Comparison of ENCODE assay signal across 10 cellular contexts in genomic region chr1:100868364-100868995, GRCh38. TPM values are rescaled to one million over a fixed set of nuclear protein-coding genes. Genes with fewer than 3 reads are reported as not detected.
A peak's percentile ranks its signal among the peaks of the same experiment; 100 is the strongest.
DNase-seq lines count a peak whose midpoint lies in the region; ATAC-seq and TF ChIP-seq lines count a peak whose summit lies in the region.
"Had no signal": no experiment of that assay in that cellular context is flagged by ENCODE, and none has a peak within 500 bp of the region (broad histone marks: within the 10 kb centered on the region; RNA-seq: fewer than 3 reads in every experiment).

No MANE protein-coding gene starts in this region.

- H3K4me3 ChIP-seq in HL-60 (replicated peaks; ENCODE audit: insufficient read depth, low read length) (no peak overlapping the region), SU-DHL-6 (ENCODE audit: insufficient read depth, low read length, poor library complexity, severe bottlenecking) (no peak overlapping the region), suprapubic skin (no peak overlapping the region)
- H3K4me3 ChIP-seq: SJCRH30 had no signal

- no peaks in the 10 kb centered on the region for H3K9me3 Mint-ChIP-seq in activated naive CD8-positive, alpha-beta T cell treated with anti-CD3 and anti-CD28 coated beads, Interleukin-2, amount 50 U/mL, for 24 hours
- H3K9me3 Mint-ChIP-seq: naive B cell had no signal

- in situ Hi-C loops in Caki2 (cut with HindIII; ENCODE audit: low pct_unique_long_range_greater_than_20kb, low sequenced_read_pairs) = no loop called here

- H3F3A ChIP-seq in SU-DHL-6 (ENCODE audit: insufficient read depth) = no peaks in the 10 kb centered on the region

- no peaks in the 10 kb centered on the region for H3K79me2 ChIP-seq in SU-DHL-6 (ENCODE audit: insufficient read depth, low read length)

- H3K9me2 ChIP-seq in SU-DHL-6 (replicated peaks; ENCODE audit: insufficient read depth, low read length) = no peaks in the 10 kb centered on the region

- H3K9me3 ChIP-seq in SU-DHL-6 (ENCODE audit: insufficient read depth, low read length) (no peaks in the 10 kb centered on the region), suprapubic skin (no peaks in the 10 kb centered on the region)
- H3K9me3 ChIP-seq: SJCRH30 had no signal

- TF ChIP-seq POLR2A in suprapubic skin (IDR thresholded peaks at IDR 0.05) = no peak

- H3K27me3 ChIP-seq in HL-60 (ENCODE audit: insufficient read depth, poor library complexity, severe bottlenecking) = no peaks in the 10 kb centered on the region
- no peaks in the 10 kb centered on the region for H3K27me3 ChIP-seq in SU-DHL-6 (ENCODE audit: low read length)
- H3K27me3 ChIP-seq in suprapubic skin = no peaks in the 10 kb centered on the region
- H3K27me3 ChIP-seq: SJCRH30 had no signal

- H3K9ac ChIP-seq in SU-DHL-6 (ENCODE audit: low read length) = no peak overlapping the region

- H3K4me1 ChIP-seq in suprapubic skin = peaks cover 5% of the 10 kb centered on the region
- H3K4me1 ChIP-seq: SJCRH30 had no signal

- ATAC-seq in HG03354 (IDR thresholded peaks at IDR 0.05; ENCODE audit: poor library complexity, severe bottlenecking, unreplicated experiment) (no peak), GM18870 (IDR thresholded peaks at IDR 0.05; ENCODE audit: unreplicated experiment) (no peak)
- no peak for ATAC-seq in activated naive CD8-positive, alpha-beta T cell treated with anti-CD3 and anti-CD28 coated beads, Interleukin-2, amount 50 U/mL, for 24 hours

- no peaks in the 10 kb centered on the region for H3K36me3 ChIP-seq in SU-DHL-6 (ENCODE audit: low read length)
- H3K36me3 ChIP-seq in suprapubic skin = no peaks in the 10 kb centered on the region
- H3K36me3 ChIP-seq: SJCRH30 had no signal

- no peaks in the 10 kb centered on the region for H4K20me1 ChIP-seq in SU-DHL-6 (ENCODE audit: low read depth, low read length)

- DNase-seq in Caki2 (ENCODE audit: low read depth) (peak; percentile 12), HL-60 (ENCODE audit: low read depth in 1 of 2, low spot score in 1 of 2) (no peak), glomerular visceral epithelial cell (ENCODE audit: extremely low spot score) (peak; percentile 63), suprapubic skin (ENCODE audit: low spot score in 2 of 2) (no peak)
- DNase-seq in activated naive CD8-positive, alpha-beta T cell treated with anti-CD3 and anti-CD28 coated beads, Interleukin-2, amount 50 U/mL, for 24 hours = no peak
- DNase-seq: naive B cell had no signal

- WGBS in suprapubic skin = 15% methylated on average over 7 of the region's 7 CpGs

- H3K4me3 Mint-ChIP-seq in activated naive CD8-positive, alpha-beta T cell treated with anti-CD3 and anti-CD28 coated beads, Interleukin-2, amount 50 U/mL, for 24 hours = no peak overlapping the region
- H3K4me3 Mint-ChIP-seq: naive B cell had no signal

- H2AFZ ChIP-seq in SU-DHL-6 (ENCODE audit: low read depth, low read length, severe bottlenecking) = peak overlapping the region; percentile 60

- no peak for TF ChIP-seq EP300 in suprapubic skin (IDR thresholded peaks at IDR 0.05)

- no peak overlapping the region for H3K4me2 ChIP-seq in SU-DHL-6 (ENCODE audit: low read depth, low read length, poor library complexity, severe bottlenecking)

- TF ChIP-seq CTCF in HL-60 (IDR thresholded peaks at IDR 0.05; ENCODE audit: insufficient read depth, low read length) = peak; percentile 25
- no peak for TF ChIP-seq CTCF in SU-DHL-6 (IDR thresholded peaks at IDR 0.05; ENCODE audit: insufficient read depth, low read length, poor library complexity, severe bottlenecking)
- peak; percentile 17 to 37 for TF ChIP-seq CTCF in suprapubic skin (IDR thresholded peaks at IDR 0.05)

- H3K27me3 Mint-ChIP-seq in activated naive CD8-positive, alpha-beta T cell treated with anti-CD3 and anti-CD28 coated beads, Interleukin-2, amount 50 U/mL, for 24 hours = no peaks in the 10 kb centered on the region
- H3K27me3 Mint-ChIP-seq: naive B cell had no signal

- no peaks in the 10 kb centered on the region for H3K4me1 Mint-ChIP-seq in activated naive CD8-positive, alpha-beta T cell treated with anti-CD3 and anti-CD28 coated beads, Interleukin-2, amount 50 U/mL, for 24 hours
- H3K4me1 Mint-ChIP-seq: naive B cell had no signal

- H3K27ac Mint-ChIP-seq in activated naive CD8-positive, alpha-beta T cell treated with anti-CD3 and anti-CD28 coated beads, Interleukin-2, amount 50 U/mL, for 24 hours = no peak overlapping the region
- H3K27ac Mint-ChIP-seq: naive B cell had no signal

- no peaks in the 10 kb centered on the region for H3K36me3 Mint-ChIP-seq in activated naive CD8-positive, alpha-beta T cell treated with anti-CD3 and anti-CD28 coated beads, Interleukin-2, amount 50 U/mL, for 24 hours (ENCODE audit: low read depth)
- H3K36me3 Mint-ChIP-seq: naive B cell had no signal

- H3K27ac ChIP-seq in HL-60 (replicated peaks) = no peak overlapping the region
- H3K27ac ChIP-seq in SU-DHL-6 (ENCODE audit: low read depth, low read length) = no peak overlapping the region
- H3K27ac ChIP-seq in suprapubic skin = no peak overlapping the region
- H3K27ac ChIP-seq: SJCRH30 had no signal

RNA-seq across cellular contexts. Expression of gene EXTL2, which starts 26.2 kb away (rescaled TPM):
- 1.8 and 3.9 TPM in 2 replicates for total RNA-seq in Caki2 (2014; rRNA removed; shearing (Covaris generic); ENCODE audit: low replicate concordance)
- 1 to 10 TPM; 3.8 to 5.9 (median 5.0) TPM for total RNA-seq in suprapubic skin

RNA-seq across cellular contexts. Expression of gene SLC30A7, which starts 27.4 kb away (rescaled TPM):
- total RNA-seq in Caki2 (2014; rRNA removed; shearing (Covaris generic); ENCODE audit: low replicate concordance) = 10.8 and 28.4 TPM in 2 replicates
- total RNA-seq in suprapubic skin = 10 to 100 TPM; 16.4 to 22.5 (median 19.5) TPM

Comparison
In these comparisons a context has a peak if more than half of its experiments do, and no peak if none do; other contexts are left out.
1. DNase-seq: peak in Caki2 (single experiment) and glomerular visceral epithelial cell (single experiment); none in HL-60 (0 of 2), suprapubic skin (0 of 2) and activated naive CD8-positive, alpha-beta T cell treated with anti-CD3 and anti-CD28 coated beads, Interleukin-2, amount 50 U/mL, for 24 hours (single experiment).